In genomic region chr17:50603340-50603739, GRCh38 we compare ENCODE assay signal across 2 cellular contexts.
A peak's percentile ranks its signal among the peaks of the same experiment; 100 is the strongest.
TF ChIP-seq lines count a peak whose summit lies in the region.

No MANE protein-coding gene starts in this region.

TF ChIP-seq in A549, 52 proteins besides CTCF, POLR2A, EP300 and RAD21:
- no peak for TF ChIP-seq CHD4 (IDR thresholded peaks at IDR 0.05; ENCODE audit: borderline replicate concordance)
- TF ChIP-seq CBX8 (IDR thresholded peaks at IDR 0.05) = no peak
- TF ChIP-seq ZFP36 (IDR thresholded peaks at IDR 0.05; ENCODE audit: borderline replicate concordance, partially characterized antibody) = no peak
- TF ChIP-seq ELK1 (IDR thresholded peaks at IDR 0.05; ENCODE audit: low read depth, low read length) = no peak
- no peak for TF ChIP-seq ATOH8 (CRISPR knock-in tag; IDR thresholded peaks at IDR 0.05; ENCODE audit: low read depth)
- TF ChIP-seq ZC3H11A (IDR thresholded peaks at IDR 0.05) = no peak
- no peak for TF ChIP-seq POLR2AphosphoS2 (conservative IDR thresholded peaks at IDR 0.05; ENCODE audit: low read length)
- no peak for TF ChIP-seq CBX2 (IDR thresholded peaks at IDR 0.05; ENCODE audit: borderline replicate concordance, low read depth)
- no peak for TF ChIP-seq SMC3 (IDR thresholded peaks at IDR 0.05)
- no peak for TF ChIP-seq MYC (IDR thresholded peaks at IDR 0.05; ENCODE audit: borderline replicate concordance, low read length)
- no peak for TF ChIP-seq FOSB (CRISPR knock-in tag; IDR thresholded peaks at IDR 0.05)
- no peak for TF ChIP-seq EHMT2 (IDR thresholded peaks at IDR 0.05; ENCODE audit: low read depth)
- TF ChIP-seq FOSL2 (IDR thresholded peaks at IDR 0.05) = no peak
- no peak for TF ChIP-seq FOSL2 (CRISPR knock-in tag; IDR thresholded peaks at IDR 0.05)
- TF ChIP-seq HEYL (CRISPR knock-in tag; IDR thresholded peaks at IDR 0.05) = no peak
- TF ChIP-seq NR3C1 (IDR thresholded peaks at IDR 0.05) = no peak

TF ChIP-seq in K562, 482 proteins besides CTCF, POLR2A, EP300 and RAD21:
- no peak for TF ChIP-seq CBX3 (IDR thresholded peaks at IDR 0.05; ENCODE audit: borderline replicate concordance in 1 of 2, low read length in 2 of 2)
- TF ChIP-seq, protein P1, sequence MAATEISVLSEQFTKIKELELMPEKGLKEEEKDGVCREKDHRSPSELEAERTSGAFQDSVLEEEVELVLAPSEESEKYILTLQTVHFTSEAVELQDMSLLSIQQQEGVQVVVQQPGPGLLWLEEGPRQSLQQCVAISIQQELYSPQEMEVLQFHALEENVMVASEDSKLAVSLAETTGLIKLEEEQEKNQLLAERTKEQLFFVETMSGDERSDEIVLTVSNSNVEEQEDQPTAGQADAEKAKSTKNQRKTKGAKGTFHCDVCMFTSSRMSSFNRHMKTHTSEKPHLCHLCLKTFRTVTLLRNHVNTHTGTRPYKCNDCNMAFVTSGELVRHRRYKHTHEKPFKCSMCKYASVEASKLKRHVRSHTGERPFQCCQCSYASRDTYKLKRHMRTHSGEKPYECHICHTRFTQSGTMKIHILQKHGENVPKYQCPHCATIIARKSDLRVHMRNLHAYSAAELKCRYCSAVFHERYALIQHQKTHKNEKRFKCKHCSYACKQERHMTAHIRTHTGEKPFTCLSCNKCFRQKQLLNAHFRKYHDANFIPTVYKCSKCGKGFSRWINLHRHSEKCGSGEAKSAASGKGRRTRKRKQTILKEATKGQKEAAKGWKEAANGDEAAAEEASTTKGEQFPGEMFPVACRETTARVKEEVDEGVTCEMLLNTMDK (IDR thresholded peaks at IDR 0.05; ENCODE audit: borderline replicate concordance, insufficient read depth, low read depth, low read length, poor library complexity, severe bottlenecking) = peak; percentile 9
